In genomic region chr16:77584205-77584859, GRCh38 we compare ENCODE assay signal across 1 cellular context.
TF ChIP-seq lines count a peak whose summit lies in the region.

No MANE protein-coding gene starts in this region.

TF ChIP-seq in SK-N-SH, 30 proteins besides CTCF, POLR2A, EP300 and RAD21 (continued from another document):
- TF ChIP-seq REST (IDR thresholded peaks at IDR 0.05; ENCODE audit: low read depth, low read length): no peak
- no peak for TF ChIP-seq JUND (IDR thresholded peaks at IDR 0.05)
TF ChIP-seq in SK-N-SH: peak in this region for 1.
